Comparison of ENCODE assay signal across 19 cellular contexts in genomic region chr2:240254337-240255164, GRCh38.
A peak's percentile ranks its signal among the peaks of the same experiment; 100 is the strongest.
DNase-seq lines count a peak whose midpoint lies in the region; ATAC-seq and TF ChIP-seq lines count a peak whose summit lies in the region.
"Had no signal": no experiment of that assay in that cellular context is flagged by ENCODE, and none has a peak within 500 bp of the region (broad histone marks: within the 10 kb centered on the region; RNA-seq: fewer than 3 reads in every experiment).

No MANE protein-coding gene starts in this region.

- no peaks in the 10 kb centered on the region for H3K4me1 Mint-ChIP-seq in activated T-cell treated with anti-CD3 and anti-CD28 coated beads, Interleukin-2, amount 50 U/mL, for 4 hours (ENCODE audit: low read depth)
- H3K4me1 Mint-ChIP-seq: B cell had no signal

- H3K4me1 ChIP-seq in right atrium auricular region (peaks cover 0 to 55% of the 10 kb centered on the region in 2 donors), esophagus muscularis mucosa (peaks cover 21 to 41% (median 32%) of the 10 kb centered on the region in 4 donors)

- no peaks in the 10 kb centered on the region for H3K27me3 ChIP-seq in right atrium auricular region
- peaks cover 0 to 16% (median 0%) of the 10 kb centered on the region in 4 donors for H3K27me3 ChIP-seq in esophagus muscularis mucosa

- no peaks in the 10 kb centered on the region for H3K9me3 Mint-ChIP-seq in activated T-cell treated with anti-CD3 and anti-CD28 coated beads, Interleukin-2, amount 50 U/mL, for 4 hours
- H3K9me3 Mint-ChIP-seq: CD4-positive, alpha-beta T cell; HFFc6 had no signal

- TF ChIP-seq CTCF in right atrium auricular region (IDR thresholded peaks at IDR 0.05) (no peak), esophagus muscularis mucosa (IDR thresholded peaks at IDR 0.05) (no peak)

- no peaks in the 10 kb centered on the region for H3K36me3 Mint-ChIP-seq in activated T-cell treated with anti-CD3 and anti-CD28 coated beads, Interleukin-2, amount 50 U/mL, for 4 hours (ENCODE audit: insufficient read depth)

- no peak for TF ChIP-seq POLR2A in esophagus muscularis mucosa (IDR thresholded peaks at IDR 0.05; ENCODE audit: low read depth)

- intact Hi-C loops in cardiac septum (cut with DNase I), result loop anchor here (5.0 kb wide), 1 partner anchor 183 kb away; the partner anchor contains the start of gene GPC1
- intact Hi-C loops in esophagus muscularis mucosa (cut with DNase I), result no loop called here
- intact Hi-C loops in posterior vena cava (cut with DNase I), result loop anchor here in 1 of 2 donors (5.0 to 10.0 kb wide), 2 partner anchors 120 to 183 kb away; partner anchors contain the start of gene GPC1

- no peak for TF ChIP-seq EP300 in esophagus muscularis mucosa (IDR thresholded peaks at IDR 0.05)

- H3K4me3 Mint-ChIP-seq in activated T-cell treated with anti-CD3 and anti-CD28 coated beads, Interleukin-2, amount 50 U/mL, for 4 hours, result no peak overlapping the region
- H3K4me3 Mint-ChIP-seq: B cell; CD4-positive, alpha-beta T cell; HFFc6 had no signal

- H3K4me3 ChIP-seq in right atrium auricular region (no peak overlapping the region), esophagus muscularis mucosa (no peak overlapping the region)

- DNase-seq in right atrium auricular region (ENCODE audit: low spot score) (peak; percentile 57), cardiac septum (ENCODE audit: low spot score) (no peak), esophagus muscularis mucosa (ENCODE audit: extremely low spot score) (peak; percentile 85), posterior vena cava (ENCODE audit: low spot score) (peak; percentile 70), NCI-H2196 (lab: John Stamatoyannopoulos, UW; ENCODE audit: unreplicated experiment) (no peak), NOMO-1 (lab: John Stamatoyannopoulos, UW; ENCODE audit: unreplicated experiment in 2 of 2) (no peak)
- DNase-seq in activated T-cell treated with anti-CD3 and anti-CD28 coated beads, Interleukin-2, amount 50 U/mL, for 4 hours, result no peak
- DNase-seq: ACHN, DND-41, GF-D8, HFFc6, Karpas-422, NCI-H187 treated with DMSO at 0.1 percent for 48 hours, NCI-H446 treated with DMSO at 0.1 percent for 48 hours, NCI-H748 treated with DMSO at 0.1 percent for 48 hours, Right ventricle myocardium superior had no signal

- no peak overlapping the region for H3K27ac ChIP-seq in right atrium auricular region
- no peak overlapping the region for H3K27ac ChIP-seq in esophagus muscularis mucosa (replicated peaks in 1 of 4)

- ATAC-seq in activated T-cell treated with anti-CD3 and anti-CD28 coated beads, Interleukin-2, amount 50 U/mL, for 4 hours, result no peak
- ATAC-seq: Panc1 had no signal

- H3K27me3 Mint-ChIP-seq in activated T-cell treated with anti-CD3 and anti-CD28 coated beads, Interleukin-2, amount 50 U/mL, for 4 hours (ENCODE audit: low read depth), result peaks cover 11% of the 10 kb centered on the region

- 87% methylated on average over 13 of the region's 15 CpGs for WGBS in esophagus muscularis mucosa

- no peaks in the 10 kb centered on the region for H3K9me3 ChIP-seq in right atrium auricular region
- no peaks in the 10 kb centered on the region for H3K9me3 ChIP-seq in esophagus muscularis mucosa

- H3K36me3 ChIP-seq in right atrium auricular region, result no peaks in the 10 kb centered on the region
- no peaks in the 10 kb centered on the region for H3K36me3 ChIP-seq in esophagus muscularis mucosa

Comparison
In these comparisons a context has a peak if more than half of its experiments do, and no peak if none do; other contexts are left out.
1. DNase-seq: peak in right atrium auricular region (single experiment), esophagus muscularis mucosa (single experiment) and posterior vena cava (single experiment); none in cardiac septum (single experiment), NCI-H2196 (single experiment), NOMO-1 (0 of 2) and activated T-cell treated with anti-CD3 and anti-CD28 coated beads, Interleukin-2, amount 50 U/mL, for 4 hours (single experiment).